ENCODE assay signal across 8 cellular contexts in the genomic region with DNA sequence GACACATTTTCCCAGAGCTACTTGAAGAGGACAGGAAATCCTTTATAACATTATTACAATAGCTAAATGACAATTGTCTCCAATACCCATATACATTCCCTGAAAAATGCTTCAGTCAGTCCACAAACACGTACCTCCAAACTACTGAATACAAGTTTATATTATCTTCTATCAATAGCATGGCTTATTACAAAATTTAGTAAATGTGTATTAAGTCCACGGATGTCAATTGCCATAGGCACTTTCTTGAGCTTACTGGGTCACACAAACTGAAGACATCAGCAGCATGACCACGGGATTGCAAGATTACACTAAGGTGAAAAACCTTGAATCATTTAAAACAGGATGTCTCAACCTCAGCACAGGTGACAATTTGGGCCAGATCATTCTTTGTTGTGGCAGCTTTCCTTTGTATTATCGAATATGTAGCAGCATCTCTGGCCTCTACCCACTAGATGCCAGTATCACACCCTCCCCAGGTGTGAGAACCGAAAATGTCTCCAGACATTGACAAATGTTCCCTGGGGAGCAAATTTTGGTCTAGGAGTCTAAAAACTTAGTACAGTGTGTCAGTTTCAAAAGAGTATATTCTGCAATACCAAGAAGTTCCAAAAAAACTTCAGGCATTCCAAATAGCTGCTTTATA.
DNase-seq lines count a peak whose midpoint lies in the region; ATAC-seq lines count a peak whose summit lies in the region.

No MANE protein-coding gene starts in this region.

- H3K9me3 Mint-ChIP-seq in T-helper 2 cell treated with Interferon-gamma antibody and Interleukin-4, amounts not matched to agents 5 μg/mL and 100 μg/mL, for 36 hours = no peaks in the 10 kb centered on the region
- H3K9me3 Mint-ChIP-seq in dendritic cell treated with granulocyte-macrophage colony-stimulating factor and Interleukin-4, amounts not matched to agents 40 ng/mL and 50 ng/mL, for 4 days = no peaks in the 10 kb centered on the region

- peak; percentile 30 for ATAC-seq in GM19351 (IDR thresholded peaks at IDR 0.05; ENCODE audit: unreplicated experiment)
- ATAC-seq in HG03354 (IDR thresholded peaks at IDR 0.05; ENCODE audit: poor library complexity, severe bottlenecking, unreplicated experiment) = peak; percentile 38

- peaks cover 13% of the 10 kb centered on the region for H3K36me3 Mint-ChIP-seq in T-helper 2 cell treated with Interferon-gamma antibody and Interleukin-4, amounts not matched to agents 5 μg/mL and 100 μg/mL, for 36 hours (ENCODE audit: low read depth)
- H3K36me3 Mint-ChIP-seq in dendritic cell treated with granulocyte-macrophage colony-stimulating factor and Interleukin-4, amounts not matched to agents 40 ng/mL and 50 ng/mL, for 4 days (ENCODE audit: low read depth) = peaks cover 12% of the 10 kb centered on the region

- H3K27me3 ChIP-seq in neuron (ENCODE audit: insufficient read depth, low read length) = no peaks in the 10 kb centered on the region

- H3K4me1 Mint-ChIP-seq in T-helper 2 cell treated with Interferon-gamma antibody and Interleukin-4, amounts not matched to agents 5 μg/mL and 100 μg/mL, for 36 hours (ENCODE audit: low read depth) = peaks cover 36% of the 10 kb centered on the region
- peaks cover 50% of the 10 kb centered on the region for H3K4me1 Mint-ChIP-seq in dendritic cell treated with granulocyte-macrophage colony-stimulating factor and Interleukin-4, amounts not matched to agents 40 ng/mL and 50 ng/mL, for 4 days (ENCODE audit: low read depth)

- peak; percentile 36 for DNase-seq in COLO668 (lab: John Stamatoyannopoulos, UW; ENCODE audit: unreplicated experiment)
- DNase-seq in T-helper 2 cell treated with Interferon-gamma antibody and Interleukin-4, amounts not matched to agents 5 μg/mL and 100 μg/mL, for 36 hours (ENCODE audit: low spot score) = peak; percentile 30
- DNase-seq in foreskin melanocyte = no peak
- no peak for DNase-seq in NCI-H2029 (lab: John Stamatoyannopoulos, UW)

- H3K9me3 ChIP-seq in neuron (ENCODE audit: low read length) = no peaks in the 10 kb centered on the region

- peak overlapping the region; percentile 95 for H3K27ac Mint-ChIP-seq in T-helper 2 cell treated with Interferon-gamma antibody and Interleukin-4, amounts not matched to agents 5 μg/mL and 100 μg/mL, for 36 hours
- peak overlapping the region; percentile 97 for H3K27ac Mint-ChIP-seq in dendritic cell treated with granulocyte-macrophage colony-stimulating factor and Interleukin-4, amounts not matched to agents 40 ng/mL and 50 ng/mL, for 4 days

- intact Hi-C loops in dendritic cell treated with granulocyte-macrophage colony-stimulating factor and Interleukin-4, amounts not matched to agents 40 ng/mL and 50 ng/mL, for 4 days (cut with micrococcal nuclease) = no loop called here

- no peaks in the 10 kb centered on the region for H3K36me3 ChIP-seq in neuron (ENCODE audit: insufficient read depth, low read length)

- H2AFZ ChIP-seq in neuron (ENCODE audit: low read depth, low read length) = no peak overlapping the region

- no peaks in the 10 kb centered on the region for H3K27me3 Mint-ChIP-seq in T-helper 2 cell treated with Interferon-gamma antibody and Interleukin-4, amounts not matched to agents 5 μg/mL and 100 μg/mL, for 36 hours (ENCODE audit: low read depth)
- no peaks in the 10 kb centered on the region for H3K27me3 Mint-ChIP-seq in dendritic cell treated with granulocyte-macrophage colony-stimulating factor and Interleukin-4, amounts not matched to agents 40 ng/mL and 50 ng/mL, for 4 days

- H3K4me3 ChIP-seq in neuron (ENCODE audit: low read length) = peak overlapping the region; percentile 91

- peaks cover 22% of the 10 kb centered on the region for H3K4me1 ChIP-seq in neuron (ENCODE audit: insufficient read depth, low read length)

- H3K4me3 Mint-ChIP-seq in T-helper 2 cell treated with Interferon-gamma antibody and Interleukin-4, amounts not matched to agents 5 μg/mL and 100 μg/mL, for 36 hours = peak overlapping the region; percentile 95
- H3K4me3 Mint-ChIP-seq in dendritic cell treated with granulocyte-macrophage colony-stimulating factor and Interleukin-4, amounts not matched to agents 40 ng/mL and 50 ng/mL, for 4 days = peak overlapping the region; percentile 85

Comparison
In these comparisons a context has a peak if more than half of its experiments do, and no peak if none do; other contexts are left out.
1. DNase-seq: peak in COLO668 (single experiment) and T-helper 2 cell treated with Interferon-gamma antibody and Interleukin-4, amounts not matched to agents 5 μg/mL and 100 μg/mL, for 36 hours (single experiment); none in foreskin melanocyte (single experiment) and NCI-H2029 (single experiment).